Comparison of ENCODE assay signal across 9 cellular contexts in genomic region chr1:151720974-151721787, GRCh38. TPM values are rescaled to one million over a fixed set of nuclear protein-coding genes. Genes with fewer than 3 reads are reported as not detected.
A peak's percentile ranks its signal among the peaks of the same experiment; 100 is the strongest.
DNase-seq lines count a peak whose midpoint lies in the region; ATAC-seq and TF ChIP-seq lines count a peak whose summit lies in the region.
"Had no signal": no experiment of that assay in that cellular context is flagged by ENCODE, and none has a peak within 500 bp of the region (broad histone marks: within the 10 kb centered on the region; RNA-seq: fewer than 3 reads in every experiment).

TSS of gene RIIAD1 (plus strand) at chr1:151721522. CDS start at chr1:151721537, 15 bp downstream.

- peaks cover 57% of the 10 kb centered on the region for H3K27me3 Mint-ChIP-seq in activated naive CD4-positive, alpha-beta T cell treated with anti-CD3 and anti-CD28 coated beads for 36 hours (ENCODE audit: low read depth)

- H3K4me3 ChIP-seq in BE2C (ENCODE audit: low read depth, low read length) = peak within 1 kb of the TSS; percentile 61

- peaks cover 19% of the 10 kb centered on the region for H3K4me1 Mint-ChIP-seq in activated naive CD4-positive, alpha-beta T cell treated with anti-CD3 and anti-CD28 coated beads for 36 hours (ENCODE audit: low read depth)

- DNase-seq in BE2C (peak; percentile 67), GM20000 (ENCODE audit: low spot score) (peak; percentile 90), NCI-H69 (lab: John Stamatoyannopoulos, UW) (peak; percentile 77), left ventricle myocardium superior (peak; percentile 65), sciatic nerve (ENCODE audit: low spot score) (no peak), GDM1 (lab: John Stamatoyannopoulos, UW) (no peak)
- peak; percentile 31 for DNase-seq in activated naive CD4-positive, alpha-beta T cell treated with anti-CD3 and anti-CD28 coated beads for 36 hours

- CTCF ChIA-PET in activated naive CD4-positive, alpha-beta T cell treated with anti-CD3 and anti-CD28 coated beads for 36 hours (lab: Charles Lee) = interaction anchor here (1.3 kb wide), 2 partner anchors 14 to 247 kb away, joined by 3 to 6 read pairs; no protein-coding TSS in a partner anchor

- no peaks in the 10 kb centered on the region for H3K9me3 Mint-ChIP-seq in activated naive CD4-positive, alpha-beta T cell treated with anti-CD3 and anti-CD28 coated beads for 36 hours

- no peaks in the 10 kb centered on the region for H3K27me3 ChIP-seq in BE2C

- peak within 1 kb of the TSS; percentile 69 for H3K4me3 Mint-ChIP-seq in activated naive CD4-positive, alpha-beta T cell treated with anti-CD3 and anti-CD28 coated beads for 36 hours

- TF ChIP-seq CTCF in BE2C (IDR thresholded peaks at IDR 0.05; ENCODE audit: low read depth, low read length) (no peak), GM20000 (IDR thresholded peaks at IDR 0.05; ENCODE audit: extremely low read depth, missing control alignments) (no peak)

- intact Hi-C loops in activated naive CD4-positive, alpha-beta T cell treated with anti-CD3 and anti-CD28 coated beads for 36 hours (cut with micrococcal nuclease) = loop anchor here (5.0 kb wide), 1 partner anchor 179 kb away; the partner anchor contains the start of gene TUFT1
- intact Hi-C loops in left ventricle myocardium superior (cut with micrococcal nuclease) = loop anchor here (10.0 kb wide), 1 partner anchor 276 kb away; no protein-coding TSS in a partner anchor
- intact Hi-C loops in sciatic nerve (cut with DNase I) = no loop called here

- H3K9me3 ChIP-seq in BE2C = no peaks in the 10 kb centered on the region; the same call in 1 of the 2 replicates

- H3K36me3 ChIP-seq in BE2C = no peaks in the 10 kb centered on the region

- H3K36me3 Mint-ChIP-seq in activated naive CD4-positive, alpha-beta T cell treated with anti-CD3 and anti-CD28 coated beads for 36 hours (ENCODE audit: low read depth) = no peaks in the 10 kb centered on the region

- ATAC-seq in left ventricle myocardium superior (peak; percentile 84), sciatic nerve (peak; percentile 91), GM19035 (IDR thresholded peaks at IDR 0.05; ENCODE audit: unreplicated experiment) (no peak)

- no peak within 1 kb of the TSS for H3K27ac Mint-ChIP-seq in activated naive CD4-positive, alpha-beta T cell treated with anti-CD3 and anti-CD28 coated beads for 36 hours

- peaks cover 31% of the 10 kb centered on the region for H3K4me1 ChIP-seq in BE2C

RNA-seq across cellular contexts. Expression of gene RIIAD1, which starts in this region (rescaled TPM):
- 7.4 TPM for polyA plus RNA-seq in BE2C (2012; ENCODE audit: insufficient read depth, insufficient read length, low read depth)
- not detected for total RNA-seq in activated naive CD4-positive, alpha-beta T cell treated with anti-CD3 and anti-CD28 coated beads for 36 hours
- total RNA-seq in left ventricle myocardium superior (4.4 TPM), sciatic nerve (1.1 TPM)
- total RNA-seq: pulmonary artery endothelial cell had no signal

Comparison
In these comparisons a context has a peak if more than half of its experiments do, and no peak if none do; other contexts are left out.
1. Peak in DNase-seq in activated naive CD4-positive, alpha-beta T cell treated with anti-CD3 and anti-CD28 coated beads for 36 hours; RNA of the gene not detected or under 1 TPM.
2. DNase-seq: peak in BE2C (single experiment), GM20000 (single experiment), NCI-H69 (single experiment) and left ventricle myocardium superior (single experiment); none in sciatic nerve (single experiment) and GDM1 (single experiment).